In the genomic region with DNA sequence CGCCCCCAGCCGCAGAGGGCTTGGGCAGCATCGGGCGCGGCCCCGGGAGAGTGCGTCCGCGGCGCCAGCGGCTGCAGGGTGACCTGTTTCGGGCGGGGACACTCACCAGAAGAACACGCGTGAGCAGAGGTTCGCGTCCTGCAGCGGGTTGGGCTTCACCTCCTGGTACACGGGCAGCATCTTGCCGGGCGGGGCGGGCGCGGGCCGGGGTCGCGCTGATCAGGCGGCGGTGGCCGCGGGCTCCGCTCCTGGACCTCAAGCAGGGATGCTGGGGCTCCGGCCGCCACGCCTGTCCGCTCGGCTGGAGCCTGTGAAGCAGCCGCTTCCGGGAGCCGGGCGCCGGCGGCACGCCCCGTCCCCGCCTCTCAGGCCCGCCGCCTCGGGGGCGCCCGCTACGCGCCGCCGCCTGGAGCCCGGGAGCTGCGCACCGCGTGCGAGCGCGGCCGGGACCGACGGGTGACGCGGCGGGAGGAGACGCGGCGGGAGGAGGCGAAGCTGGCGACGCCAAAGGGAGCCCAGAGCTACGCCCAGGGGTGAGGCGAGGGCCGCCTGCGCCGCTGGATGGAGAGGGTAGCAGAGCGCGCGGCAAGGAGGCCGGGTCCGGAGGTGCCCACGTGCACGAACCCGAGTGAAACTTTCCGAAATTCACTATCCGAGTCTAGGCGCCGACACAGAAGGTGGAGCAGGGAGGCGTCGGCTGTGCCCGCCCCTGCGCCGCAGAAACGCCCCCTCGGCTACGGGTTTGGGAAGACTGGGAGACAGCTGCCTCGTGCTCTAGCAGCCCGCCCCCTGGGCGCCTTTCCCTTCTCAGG, we compare ENCODE assay signal across 8 cellular contexts. TPM values are rescaled to one million over a fixed set of nuclear protein-coding genes. Genes with fewer than 3 reads are reported as not detected.
A peak's percentile ranks its signal among the peaks of the same experiment; 100 is the strongest.
DNase-seq lines count a peak whose midpoint lies in the region; ATAC-seq, FAIRE-seq and TF ChIP-seq lines count a peak whose summit lies in the region.

A gene with protein sequence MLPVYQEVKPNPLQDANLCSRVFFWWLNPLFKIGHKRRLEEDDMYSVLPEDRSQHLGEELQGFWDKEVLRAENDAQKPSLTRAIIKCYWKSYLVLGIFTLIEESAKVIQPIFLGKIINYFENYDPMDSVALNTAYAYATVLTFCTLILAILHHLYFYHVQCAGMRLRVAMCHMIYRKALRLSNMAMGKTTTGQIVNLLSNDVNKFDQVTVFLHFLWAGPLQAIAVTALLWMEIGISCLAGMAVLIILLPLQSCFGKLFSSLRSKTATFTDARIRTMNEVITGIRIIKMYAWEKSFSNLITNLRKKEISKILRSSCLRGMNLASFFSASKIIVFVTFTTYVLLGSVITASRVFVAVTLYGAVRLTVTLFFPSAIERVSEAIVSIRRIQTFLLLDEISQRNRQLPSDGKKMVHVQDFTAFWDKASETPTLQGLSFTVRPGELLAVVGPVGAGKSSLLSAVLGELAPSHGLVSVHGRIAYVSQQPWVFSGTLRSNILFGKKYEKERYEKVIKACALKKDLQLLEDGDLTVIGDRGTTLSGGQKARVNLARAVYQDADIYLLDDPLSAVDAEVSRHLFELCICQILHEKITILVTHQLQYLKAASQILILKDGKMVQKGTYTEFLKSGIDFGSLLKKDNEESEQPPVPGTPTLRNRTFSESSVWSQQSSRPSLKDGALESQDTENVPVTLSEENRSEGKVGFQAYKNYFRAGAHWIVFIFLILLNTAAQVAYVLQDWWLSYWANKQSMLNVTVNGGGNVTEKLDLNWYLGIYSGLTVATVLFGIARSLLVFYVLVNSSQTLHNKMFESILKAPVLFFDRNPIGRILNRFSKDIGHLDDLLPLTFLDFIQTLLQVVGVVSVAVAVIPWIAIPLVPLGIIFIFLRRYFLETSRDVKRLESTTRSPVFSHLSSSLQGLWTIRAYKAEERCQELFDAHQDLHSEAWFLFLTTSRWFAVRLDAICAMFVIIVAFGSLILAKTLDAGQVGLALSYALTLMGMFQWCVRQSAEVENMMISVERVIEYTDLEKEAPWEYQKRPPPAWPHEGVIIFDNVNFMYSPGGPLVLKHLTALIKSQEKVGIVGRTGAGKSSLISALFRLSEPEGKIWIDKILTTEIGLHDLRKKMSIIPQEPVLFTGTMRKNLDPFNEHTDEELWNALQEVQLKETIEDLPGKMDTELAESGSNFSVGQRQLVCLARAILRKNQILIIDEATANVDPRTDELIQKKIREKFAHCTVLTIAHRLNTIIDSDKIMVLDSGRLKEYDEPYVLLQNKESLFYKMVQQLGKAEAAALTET (N-terminal part only) (minus strand): TSS at position 317 of the 812 bp plus-strand sequence. CDS start 137 bp downstream, at position 180.

- H3K4me1 ChIP-seq in prostate gland (replicated peaks) (no peaks in the 10 kb centered on the region), aorta (ENCODE audit: control insufficient read depth in 1 of 2, insufficient read depth in 2 of 2, low read length in 2 of 2) (no peaks in the 10 kb centered on the region)

- peak within 1 kb of the TSS; percentile 81 to 89 for H3K27ac ChIP-seq in prostate gland
- peak within 1 kb of the TSS in 1 of 2 donors; percentile 2 for H3K27ac ChIP-seq in aorta (ENCODE audit: low read depth in 1 of 2, low read length in 2 of 2)

- intact Hi-C loops in left cardiac atrium (cut with DNase I): no loop called here
- intact Hi-C loops in prostate gland (cut with DNase I): no loop called here
- intact Hi-C loops in aorta (cut with DNase I): loop anchor here in 1 of 2 donors (5.0 kb wide), 1 partner anchor 81 kb away; no protein-coding TSS in a partner anchor

- DNase-seq in GM06990 (ENCODE audit: extremely low read depth, insufficient read length) (peak; percentile 89), H54 (ENCODE audit: insufficient read length, low spot score) (peak; percentile 93), LNCaP clone FGC (ENCODE audit: low read depth) (no peak), SKM-1 treated with dmso at 0.1 percent for 144 hours (lab: John Stamatoyannopoulos, UW; ENCODE audit: unreplicated experiment) (peak; percentile 72), left cardiac atrium (peak; percentile 75), prostate gland (ENCODE audit: low spot score) (peak; percentile 76), aorta (peak; percentile 73 to 89)
- DNase-seq in activated naive CD8-positive, alpha-beta T cell treated with anti-CD3 and anti-CD28 coated beads, Interleukin-2, amount 50 U/mL, for 16 hours (ENCODE audit: low read depth, low spot score): peak; percentile 18

- TF ChIP-seq CTCF in GM06990 (IDR thresholded peaks at IDR 0.05; ENCODE audit: insufficient read depth, low read length, poor library complexity, severe bottlenecking): no peak
- TF ChIP-seq CTCF in LNCaP clone FGC (IDR thresholded peaks at IDR 0.05; ENCODE audit: control insufficient read depth, extremely low read depth, insufficient read depth): 0 out of 2 replicates have a peak, but pooled peaks have one; percentile 19
- TF ChIP-seq CTCF in prostate gland (IDR thresholded peaks at IDR 0.05): peak in 1 of 4 experiments; percentile 2

- H3K9me3 ChIP-seq in prostate gland (no peaks in the 10 kb centered on the region), aorta (ENCODE audit: control insufficient read depth, low read length) (no peaks in the 10 kb centered on the region)

- TF ChIP-seq POLR2A in H54 (IDR thresholded peaks at IDR 0.05; ENCODE audit: low read depth, low read length) (peak; percentile 27), prostate gland (IDR thresholded peaks at IDR 0.05) (peak; percentile 33)

- H3K4me3 ChIP-seq in GM06990 (replicated peaks; ENCODE audit: low read depth, low read length) (peak within 1 kb of the TSS; percentile 78), LNCaP clone FGC (ENCODE audit: low read depth, low read length) (peak within 1 kb of the TSS; percentile 71), prostate gland (peak within 1 kb of the TSS; percentile 74 to 88), aorta (ENCODE audit: low read length in 2 of 2) (peak within 1 kb of the TSS; percentile 56 to 66)

- H3K27me3 ChIP-seq in GM06990 (replicated peaks; ENCODE audit: control insufficient read depth, insufficient read depth, low read length) (no peaks in the 10 kb centered on the region), prostate gland (replicated peaks; ENCODE audit: insufficient read depth) (no peaks in the 10 kb centered on the region), aorta (ENCODE audit: control insufficient read depth in 1 of 2, insufficient read depth in 2 of 2, low read length in 1 of 2) (no peaks in the 10 kb centered on the region)

- under 1% methylated on average over 54 of the region's 102 CpGs for WGBS in prostate gland
- 0% methylated on average over 78 to 102 of the region's 102 CpGs for WGBS in aorta, 2 donors

- ATAC-seq in left cardiac atrium (peak; percentile 90 to 95), aorta (ENCODE audit: low FRiP score) (peak; percentile 93)

- peak; percentile 41 for FAIRE-seq in H54 (lab: Jason Lieb, UNC)

- H3K36me3 ChIP-seq in GM06990 (ENCODE audit: control insufficient read depth, insufficient read depth, low read length): no peaks in the 10 kb centered on the region
- no peaks in the 10 kb centered on the region for H3K36me3 ChIP-seq in prostate gland
- H3K36me3 ChIP-seq in aorta (ENCODE audit: control insufficient read depth in 1 of 2, insufficient read depth in 2 of 2, low read length in 1 of 2): no peaks in the 10 kb centered on the region

RNA-seq across cellular contexts. Expression of the gene that starts here (rescaled TPM):
- total RNA-seq in left cardiac atrium (1 to 10 TPM; 4.4 to 8.6 TPM), prostate gland (10 to 100 TPM; 33.3 to 48.4 TPM), aorta (10 to 100 TPM; 11.3 to 18.6 TPM)
- polyA plus RNA-seq in aorta: under 1 TPM; 0.38 to 0.54 TPM
